Comparison of ENCODE assay signal across 8 cellular contexts in genomic region chr6:15266423-15266996, GRCh38. TPM values are rescaled to one million over a fixed set of nuclear protein-coding genes. Genes with fewer than 3 reads are reported as not detected.
A peak's percentile ranks its signal among the peaks of the same experiment; 100 is the strongest.
DNase-seq lines count a peak whose midpoint lies in the region; ATAC-seq and TF ChIP-seq lines count a peak whose summit lies in the region.

No MANE protein-coding gene starts in this region.

- no peak overlapping the region for H2AK5ac ChIP-seq in neuronal stem cell (ENCODE audit: low read depth, low read length)

- no CpG with 5 or more reads among the region's 11 CpGs for WGBS in neuronal stem cell (ENCODE audit: extremely low coverage in 2 of 2, insufficient read length in 2 of 2, insufficient replicate concordance in 1 of 2), 2 donors

- peaks cover 9% of the 10 kb centered on the region for H3K36me3 Mint-ChIP-seq in CD8-positive, alpha-beta T cell
- peaks cover 23% of the 10 kb centered on the region for H3K36me3 Mint-ChIP-seq in activated naive CD8-positive, alpha-beta T cell treated with anti-CD3 and anti-CD28 coated beads, Interleukin-2, amount 10 ng/mL, durations not matched to agents 7 days and 5 days
- peaks cover 2% of the 10 kb centered on the region for H3K36me3 Mint-ChIP-seq in memory B cell

- no peaks in the 10 kb centered on the region for H3K9me3 Mint-ChIP-seq in CD8-positive, alpha-beta T cell
- peaks cover 1% of the 10 kb centered on the region for H3K9me3 Mint-ChIP-seq in activated naive CD8-positive, alpha-beta T cell treated with anti-CD3 and anti-CD28 coated beads, Interleukin-2, amount 10 ng/mL, durations not matched to agents 7 days and 5 days
- no peaks in the 10 kb centered on the region for H3K9me3 Mint-ChIP-seq in memory B cell

- CTCF ChIA-PET in CD8-positive, alpha-beta T cell (lab: Charles Lee), result interaction anchor here (1.8 kb wide), 1 partner anchor 17 kb away, joined by 6 read pairs; no protein-coding TSS in a partner anchor

- no peak overlapping the region for H3K14ac ChIP-seq in neuronal stem cell (ENCODE audit: low read length)

- peaks cover 5% of the 10 kb centered on the region for H3K79me1 ChIP-seq in neuronal stem cell (ENCODE audit: low read depth, low read length)

- H3K4me3 ChIP-seq in CD8-positive, alpha-beta T cell (ENCODE audit: low read depth, low read length), result no peak overlapping the region
- H3K4me3 ChIP-seq in neuronal stem cell (ENCODE audit: low read length in 2 of 2), result no peak overlapping the region

- no peak for DNase-seq in CD8-positive, alpha-beta T cell
- no peak for DNase-seq in activated naive CD8-positive, alpha-beta T cell treated with anti-CD3 and anti-CD28 coated beads, Interleukin-2, amount 10 ng/mL, durations not matched to agents 7 days and 5 days
- no peak for DNase-seq in memory B cell (ENCODE audit: low spot score in 2 of 2)
- DNase-seq in NCI-H2081 (lab: John Stamatoyannopoulos, UW), result no peak
- DNase-seq in neuronal stem cell (ENCODE audit: low spot score), result no peak
- DNase-seq in EL, result no peak

- no peak for TF ChIP-seq CTCF in CD8-positive, alpha-beta T cell (IDR thresholded peaks at IDR 0.05)

- H2BK12ac ChIP-seq in neuronal stem cell (ENCODE audit: low read length), result no peak overlapping the region

- H4K91ac ChIP-seq in neuronal stem cell (ENCODE audit: low read depth, low read length, poor library complexity), result no peak overlapping the region

- no peak overlapping the region for H2BK5ac ChIP-seq in neuronal stem cell (ENCODE audit: low read length)

- H3K23ac ChIP-seq in neuronal stem cell (ENCODE audit: low read depth, low read length, poor library complexity), result no peak overlapping the region

- no peak overlapping the region for H2BK15ac ChIP-seq in neuronal stem cell (ENCODE audit: low read length)

- H3K27ac Mint-ChIP-seq in CD8-positive, alpha-beta T cell, result no peak overlapping the region
- H3K27ac Mint-ChIP-seq in activated naive CD8-positive, alpha-beta T cell treated with anti-CD3 and anti-CD28 coated beads, Interleukin-2, amount 10 ng/mL, durations not matched to agents 7 days and 5 days, result peak overlapping the region; percentile 77
- peak overlapping the region; percentile 9 for H3K27ac Mint-ChIP-seq in memory B cell

- H3K9ac ChIP-seq in neuronal stem cell (ENCODE audit: low read depth, low read length, poor library complexity), result no peak overlapping the region

- POLR2A ChIA-PET in CD8-positive, alpha-beta T cell (lab: Charles Lee), result interaction anchor here (0.8 to 1.8 kb wide), 5 partner anchors 9 to 51 kb away, joined by 3 to 6 read pairs (median 4); no protein-coding TSS in a partner anchor
- POLR2A ChIA-PET in activated naive CD8-positive, alpha-beta T cell treated with anti-CD3 and anti-CD28 coated beads, Interleukin-2, amount 10 ng/mL, durations not matched to agents 7 days and 5 days (lab: Charles Lee), result interaction anchor here (0.6 to 3.4 kb wide), 3 partner anchors 15 to 467 kb away, joined by 3 to 17 read pairs (median 5); no protein-coding TSS in a partner anchor

- H3K4ac ChIP-seq in neuronal stem cell (ENCODE audit: low read length), result no peak overlapping the region

- H3K4me1 Mint-ChIP-seq in CD8-positive, alpha-beta T cell (ENCODE audit: low read depth), result peaks cover 86% of the 10 kb centered on the region
- H3K4me1 Mint-ChIP-seq in activated naive CD8-positive, alpha-beta T cell treated with anti-CD3 and anti-CD28 coated beads, Interleukin-2, amount 10 ng/mL, durations not matched to agents 7 days and 5 days, result peaks cover 74% of the 10 kb centered on the region
- H3K4me1 Mint-ChIP-seq in memory B cell, result peaks cover 69% of the 10 kb centered on the region

- ATAC-seq in CD8-positive, alpha-beta T cell, result no peak
- ATAC-seq in HG03159 (IDR thresholded peaks at IDR 0.05; ENCODE audit: unreplicated experiment) (peak; percentile 53), memory B cell (ENCODE audit: low read depth) (peak; percentile 55), GM19467 (IDR thresholded peaks at IDR 0.05; ENCODE audit: unreplicated experiment) (no peak)
- ATAC-seq in activated naive CD8-positive, alpha-beta T cell treated with anti-CD3 and anti-CD28 coated beads, Interleukin-2, amount 10 ng/mL, durations not matched to agents 7 days and 5 days (ENCODE audit: low read depth), result peak; percentile 53

- H3K27me3 ChIP-seq in CD8-positive, alpha-beta T cell (ENCODE audit: insufficient read depth, low read length), result no peaks in the 10 kb centered on the region
- H3K27me3 ChIP-seq in neuronal stem cell (ENCODE audit: control insufficient read depth in 3 of 3, insufficient read depth in 3 of 3, low read depth in 1 of 3, low read length in 3 of 3), result no peaks in the 10 kb centered on the region

- H3K4me3 Mint-ChIP-seq in CD8-positive, alpha-beta T cell, result peak overlapping the region; percentile 46
- peak overlapping the region; percentile 73 for H3K4me3 Mint-ChIP-seq in activated naive CD8-positive, alpha-beta T cell treated with anti-CD3 and anti-CD28 coated beads, Interleukin-2, amount 10 ng/mL, durations not matched to agents 7 days and 5 days
- peak overlapping the region; percentile 55 for H3K4me3 Mint-ChIP-seq in memory B cell

- H3K27ac ChIP-seq in CD8-positive, alpha-beta T cell (ENCODE audit: low read depth, low read length), result no peak overlapping the region
- H3K27ac ChIP-seq in neuronal stem cell (replicated peaks; ENCODE audit: low read length), result no peak overlapping the region

- no peak overlapping the region for H3K18ac ChIP-seq in neuronal stem cell (ENCODE audit: low read length)

- no peak overlapping the region for H3K4me2 ChIP-seq in neuronal stem cell (ENCODE audit: insufficient read depth, low read length, poor library complexity, severe bottlenecking)

- H2BK120ac ChIP-seq in neuronal stem cell (ENCODE audit: low read depth, low read length), result no peak overlapping the region

- no peak overlapping the region for H4K8ac ChIP-seq in neuronal stem cell (ENCODE audit: low read depth, low read length)

- H2AFZ ChIP-seq in neuronal stem cell (ENCODE audit: low read length), result no peak overlapping the region

- intact Hi-C loops in CD8-positive, alpha-beta T cell (cut with DNase I, micrococcal nuclease), result loop anchor here in 1 of 2 experiments (5.0 kb wide), 1 partner anchor 41 kb away; no protein-coding TSS in a partner anchor

- H3K9me3 ChIP-seq in CD8-positive, alpha-beta T cell (ENCODE audit: low read length), result no peaks in the 10 kb centered on the region
- H3K9me3 ChIP-seq in neuronal stem cell (replicated peaks in 1 of 2; ENCODE audit: control insufficient read depth in 2 of 2, insufficient read depth in 1 of 2, low read depth in 1 of 2, low read length in 2 of 2), result peaks cover 0 to 3% of the 10 kb centered on the region in 2 donors

- H3K27me3 Mint-ChIP-seq in CD8-positive, alpha-beta T cell (ENCODE audit: low read depth), result no peaks in the 10 kb centered on the region
- H3K27me3 Mint-ChIP-seq in activated naive CD8-positive, alpha-beta T cell treated with anti-CD3 and anti-CD28 coated beads, Interleukin-2, amount 10 ng/mL, durations not matched to agents 7 days and 5 days, result no peaks in the 10 kb centered on the region
- H3K27me3 Mint-ChIP-seq in memory B cell, result no peaks in the 10 kb centered on the region

- H3K4me1 ChIP-seq in CD8-positive, alpha-beta T cell (ENCODE audit: insufficient read depth, low read length), result peaks cover 68% of the 10 kb centered on the region
- peaks cover 40 to 63% of the 10 kb centered on the region in 2 donors for H3K4me1 ChIP-seq in neuronal stem cell (ENCODE audit: control insufficient read depth in 2 of 2, insufficient read depth in 1 of 2, low read depth in 1 of 2, low read length in 2 of 2)

- no peaks in the 10 kb centered on the region for H3K36me3 ChIP-seq in CD8-positive, alpha-beta T cell (ENCODE audit: insufficient read depth, low read length)
- H3K36me3 ChIP-seq in neuronal stem cell (replicated peaks in 1 of 2; ENCODE audit: control insufficient read depth in 2 of 2, insufficient read depth in 2 of 2, low read length in 2 of 2), result no peaks in the 10 kb centered on the region

RNA-seq across cellular contexts. Expression of gene JARID2, which starts 20.6 kb away (rescaled TPM):
- total RNA-seq in CD8-positive, alpha-beta T cell, result 10 to 100 TPM; 30.6 to 31.2 TPM
- total RNA-seq in activated naive CD8-positive, alpha-beta T cell treated with anti-CD3 and anti-CD28 coated beads, Interleukin-2, amount 10 ng/mL, durations not matched to agents 7 days and 5 days, result 10 to 100 TPM; 30.0 to 31.5 TPM
- polyA plus RNA-seq in neuronal stem cell (2013, experiment 1 of 2), result 45.0 TPM
- polyA plus RNA-seq in neuronal stem cell (2013, experiment 2 of 2), result 46.3 TPM

Comparison
In these comparisons a context has a peak if more than half of its experiments do, and no peak if none do; other contexts are left out.
1. ATAC-seq: peak in HG03159 (single experiment), activated naive CD8-positive, alpha-beta T cell treated with anti-CD3 and anti-CD28 coated beads, Interleukin-2, amount 10 ng/mL, durations not matched to agents 7 days and 5 days (single experiment) and memory B cell (single experiment); none in CD8-positive, alpha-beta T cell (single experiment) and GM19467 (single experiment).
2. Peak in every context shown above with its lines, with median percentiles within 50 percentile points of each other: H3K4me3 Mint-ChIP-seq.